In genomic region chr1:97143236-97143882, GRCh38 we compare ENCODE assay signal across 20 cellular contexts.
A peak's percentile ranks its signal among the peaks of the same experiment; 100 is the strongest.
DNase-seq lines count a peak whose midpoint lies in the region; TF ChIP-seq lines count a peak whose summit lies in the region.
"Had no signal": no experiment of that assay in that cellular context is flagged by ENCODE, and none has a peak within 500 bp of the region (broad histone marks: within the 10 kb centered on the region; RNA-seq: fewer than 3 reads in every experiment).

No MANE protein-coding gene starts in this region.

- CTCF ChIA-PET in RWPE1 (lab: Yijun Ruan, JAX) = interaction anchor here (0.7 kb wide), 1 partner anchor 1038 kb away, joined by 3 read pairs; no protein-coding TSS in a partner anchor

- H3K27ac ChIP-seq in RWPE1 (no peak overlapping the region), epithelial cell of prostate (no peak overlapping the region), dorsolateral prefrontal cortex (peak overlapping the region in 4 of 59 donors; percentile 85 to 90 (median 90)), neuronal stem cell (replicated peaks; ENCODE audit: low read length) (no peak overlapping the region)
- H3K27ac ChIP-seq: cardiac muscle cell had no signal

- H4K91ac ChIP-seq in neuronal stem cell (ENCODE audit: low read depth, low read length, poor library complexity) = no peak overlapping the region

- H3K9me3 ChIP-seq in neuronal stem cell (replicated peaks in 1 of 2; ENCODE audit: control insufficient read depth in 2 of 2, insufficient read depth in 1 of 2, low read depth in 1 of 2, low read length in 2 of 2) = no peaks in the 10 kb centered on the region

- DNase-seq in ELR (ENCODE audit: low read depth) (peak; percentile 65), RWPE1 (ENCODE audit: low spot score) (peak; percentile 23), epithelial cell of prostate (ENCODE audit: low read depth, low spot score) (peak; percentile 12), retinal pigment epithelial cell (ENCODE audit: low read depth) (peak; percentile 46), type B pancreatic cell (ENCODE audit: extremely low spot score, unreplicated experiment) (no peak), dorsolateral prefrontal cortex (no peak), middle frontal gyrus (ENCODE audit: extremely low spot score, low spot score) (no peak), neuronal stem cell (ENCODE audit: low spot score) (no peak)
- DNase-seq: activated B cell treated with CpG ODN at 0.5 μM for 24 hours; activated CD8-positive, alpha-beta T cell treated with anti-CD3 and anti-CD28 coated beads for 36 hours; activated naive CD4-positive, alpha-beta T cell treated with anti-CD3 and anti-CD28 coated beads for 36 hours; activated T-cell treated with anti-CD3 and anti-CD28 coated beads, Interleukin-2, amount 50 U/mL, for 1 hour; DND-41; Kasumi-1; NCI-H1417 treated with DMSO at 0.1 percent for 48 hours; OCI-M1 had no signal

- no peaks in the 10 kb centered on the region for H3K27me3 Mint-ChIP-seq in type B pancreatic cell
- H3K27me3 Mint-ChIP-seq: activated B cell treated with CpG ODN at 0.5 μM for 24 hours; activated CD8-positive, alpha-beta T cell treated with anti-CD3 and anti-CD28 coated beads for 36 hours; dendritic cell treated with granulocyte-macrophage colony-stimulating factor and Interleukin-4, amounts not matched to agents 40 ng/mL and 50 ng/mL, for 4 days had no signal

- no peak overlapping the region for H3K27ac Mint-ChIP-seq in type B pancreatic cell
- H3K27ac Mint-ChIP-seq: activated B cell treated with CpG ODN at 0.5 μM for 24 hours; activated CD8-positive, alpha-beta T cell treated with anti-CD3 and anti-CD28 coated beads for 36 hours; activated naive CD4-positive, alpha-beta T cell treated with anti-CD3 and anti-CD28 coated beads for 36 hours; dendritic cell treated with granulocyte-macrophage colony-stimulating factor and Interleukin-4, amounts not matched to agents 40 ng/mL and 50 ng/mL, for 4 days; T-helper 2 cell treated with Interferon-gamma antibody and Interleukin-4, amounts not matched to agents 5 μg/mL and 100 μg/mL, for 36 hours had no signal

- intact Hi-C loops in dorsolateral prefrontal cortex (cut with DNase I) = no loop called here

- H3K4me2 ChIP-seq in neuronal stem cell (ENCODE audit: insufficient read depth, low read length, poor library complexity, severe bottlenecking) = no peak overlapping the region

- no peak overlapping the region for H2BK15ac ChIP-seq in neuronal stem cell (ENCODE audit: low read length)

- H3K79me1 ChIP-seq in neuronal stem cell (ENCODE audit: low read depth, low read length) = no peaks in the 10 kb centered on the region

- POLR2A ChIA-PET in RWPE1 (lab: Yijun Ruan, JAX; ENCODE audit: low non-redundant PET) = no interaction called here

- H2AFZ ChIP-seq in neuronal stem cell (ENCODE audit: low read length) = no peak overlapping the region

- no peak overlapping the region for H2BK120ac ChIP-seq in neuronal stem cell (ENCODE audit: low read depth, low read length)

- H3K36me3 Mint-ChIP-seq in type B pancreatic cell = no peaks in the 10 kb centered on the region

- no peak overlapping the region for H2BK12ac ChIP-seq in neuronal stem cell (ENCODE audit: low read length)

- H3K4me1 Mint-ChIP-seq in type B pancreatic cell (ENCODE audit: unreplicated experiment) = peaks cover 7% of the 10 kb centered on the region

- no peak overlapping the region for H2BK5ac ChIP-seq in neuronal stem cell (ENCODE audit: low read length)

- H3K23ac ChIP-seq in neuronal stem cell (ENCODE audit: low read depth, low read length, poor library complexity) = no peak overlapping the region

- H3K9me3 Mint-ChIP-seq in type B pancreatic cell = no peaks in the 10 kb centered on the region
- H3K9me3 Mint-ChIP-seq: activated B cell treated with CpG ODN at 0.5 μM for 24 hours; activated CD8-positive, alpha-beta T cell treated with anti-CD3 and anti-CD28 coated beads for 36 hours; activated naive CD4-positive, alpha-beta T cell treated with anti-CD3 and anti-CD28 coated beads for 36 hours; dendritic cell treated with granulocyte-macrophage colony-stimulating factor and Interleukin-4, amounts not matched to agents 40 ng/mL and 50 ng/mL, for 4 days; T-helper 2 cell treated with Interferon-gamma antibody and Interleukin-4, amounts not matched to agents 5 μg/mL and 100 μg/mL, for 36 hours had no signal

- no peak overlapping the region for H3K9ac ChIP-seq in neuronal stem cell (ENCODE audit: low read depth, low read length, poor library complexity)

- peaks cover 10 to 18% of the 10 kb centered on the region in 2 donors for H3K4me1 ChIP-seq in neuronal stem cell (ENCODE audit: control insufficient read depth in 2 of 2, insufficient read depth in 1 of 2, low read depth in 1 of 2, low read length in 2 of 2)

- H3K4ac ChIP-seq in neuronal stem cell (ENCODE audit: low read length) = no peak overlapping the region

- no CpG with 5 or more reads among the region's 2 CpGs for WGBS in neuronal stem cell (ENCODE audit: extremely low coverage in 2 of 2, insufficient read length in 2 of 2, insufficient replicate concordance in 1 of 2), 2 donors

- no peak overlapping the region for H4K8ac ChIP-seq in neuronal stem cell (ENCODE audit: low read depth, low read length)

- no peak overlapping the region for H3K4me3 ChIP-seq in retinal pigment epithelial cell (ENCODE audit: low read length)
- H3K4me3 ChIP-seq in dorsolateral prefrontal cortex = no peak overlapping the region
- no peak overlapping the region for H3K4me3 ChIP-seq in neuronal stem cell (ENCODE audit: low read length in 2 of 2)
- H3K4me3 ChIP-seq: cardiac muscle cell had no signal

- no peak overlapping the region for H2AK5ac ChIP-seq in neuronal stem cell (ENCODE audit: low read depth, low read length)

- H3K27me3 ChIP-seq in dorsolateral prefrontal cortex (no peaks in the 10 kb centered on the region), neuronal stem cell (ENCODE audit: control insufficient read depth in 3 of 3, insufficient read depth in 3 of 3, low read depth in 1 of 3, low read length in 3 of 3) (no peaks in the 10 kb centered on the region)
- H3K27me3 ChIP-seq: cardiac muscle cell had no signal

- H3K14ac ChIP-seq in neuronal stem cell (ENCODE audit: low read length) = no peak overlapping the region

- H3K18ac ChIP-seq in neuronal stem cell (ENCODE audit: low read length) = no peak overlapping the region

- no peak for TF ChIP-seq CTCF in RWPE1 (conservative IDR thresholded peaks at IDR 0.05; ENCODE audit: low read depth)
- no peak for TF ChIP-seq CTCF in retinal pigment epithelial cell (conservative IDR thresholded peaks at IDR 0.05; ENCODE audit: low read depth, low read length)
- no peak for TF ChIP-seq CTCF in type B pancreatic cell (conservative IDR thresholded peaks at IDR 0.05)
- no peak for TF ChIP-seq CTCF in dorsolateral prefrontal cortex (IDR thresholded peaks at IDR 0.05 in 54 of 56, conservative IDR thresholded peaks at IDR 0.05 in 2 of 56; ENCODE audit: low read depth in 1 of 56, partially characterized antibody in 56 of 56)

- no peaks in the 10 kb centered on the region for H3K36me3 ChIP-seq in neuronal stem cell (replicated peaks in 1 of 2; ENCODE audit: control insufficient read depth in 2 of 2, insufficient read depth in 2 of 2, low read length in 2 of 2)
- H3K36me3 ChIP-seq: cardiac muscle cell had no signal

- no peak overlapping the region for H3K4me3 Mint-ChIP-seq in type B pancreatic cell
- H3K4me3 Mint-ChIP-seq: activated B cell treated with CpG ODN at 0.5 μM for 24 hours; activated CD8-positive, alpha-beta T cell treated with anti-CD3 and anti-CD28 coated beads for 36 hours; activated naive CD4-positive, alpha-beta T cell treated with anti-CD3 and anti-CD28 coated beads for 36 hours; dendritic cell treated with granulocyte-macrophage colony-stimulating factor and Interleukin-4, amounts not matched to agents 40 ng/mL and 50 ng/mL, for 4 days; neural crest cell; T-helper 2 cell treated with Interferon-gamma antibody and Interleukin-4, amounts not matched to agents 5 μg/mL and 100 μg/mL, for 36 hours had no signal

Comparison
In these comparisons a context has a peak if more than half of its experiments do, and no peak if none do; other contexts are left out.
1. DNase-seq: peak in ELR (single experiment), RWPE1 (single experiment), epithelial cell of prostate (single experiment) and retinal pigment epithelial cell (single experiment); none in type B pancreatic cell (single experiment), dorsolateral prefrontal cortex (0 of 10), middle frontal gyrus (single experiment) and neuronal stem cell (single experiment).